In genomic region chr4:158671915-158672806, GRCh38 we compare ENCODE assay signal across 8 cellular contexts. TPM values are rescaled to one million over a fixed set of nuclear protein-coding genes. Genes with fewer than 3 reads are reported as not detected.
DNase-seq lines count a peak whose midpoint lies in the region; ATAC-seq and TF ChIP-seq lines count a peak whose summit lies in the region.

Gene ETFDH, plus strand, starts transcription at chr4:158672296. Its CDS starts 161 bp downstream, at chr4:158672457.

- no peaks in the 10 kb centered on the region for H3K36me3 ChIP-seq in prostate gland
- H3K36me3 ChIP-seq in urinary bladder (ENCODE audit: insufficient read depth) = no peaks in the 10 kb centered on the region

- under 1% methylated on average over 58 of the region's 60 CpGs for WGBS in prostate gland
- under 1% methylated on average over 60 of the region's 60 CpGs for WGBS in urinary bladder

- ATAC-seq in GM18499 (IDR thresholded peaks at IDR 0.05; ENCODE audit: insufficient read depth, unreplicated experiment) (peak; percentile 90), HG02943 (IDR thresholded peaks at IDR 0.05; ENCODE audit: low read depth, unreplicated experiment) (peak; percentile 88), left ventricle myocardium superior (peak; percentile 93)

- no peaks in the 10 kb centered on the region for H3K27me3 ChIP-seq in prostate gland (replicated peaks; ENCODE audit: insufficient read depth)

- peak; percentile 79 to 90 for DNase-seq in NCI-H187 (lab: John Stamatoyannopoulos, UW)
- DNase-seq in anterior cingulate cortex (lab: John Stamatoyannopoulos, UW) = peak; percentile 94 to 100 (median 99)
- DNase-seq in left ventricle myocardium superior = peak; percentile 99
- peak; percentile 97 for DNase-seq in prostate gland (ENCODE audit: low spot score)

- no peaks in the 10 kb centered on the region for H3K4me1 ChIP-seq in prostate gland (replicated peaks)
- H3K4me1 ChIP-seq in urinary bladder (ENCODE audit: insufficient read depth) = no peaks in the 10 kb centered on the region

- TF ChIP-seq CTCF in prostate gland (IDR thresholded peaks at IDR 0.05) = peak; percentile 10 to 74 (median 52)

- peak within 1 kb of the TSS; percentile 55 to 72 for H3K4me3 ChIP-seq in prostate gland
- peak within 1 kb of the TSS; percentile 68 for H3K4me3 ChIP-seq in urinary bladder (ENCODE audit: low read depth, low read length)

- H3K27ac ChIP-seq in prostate gland = peak within 1 kb of the TSS; percentile 90 to 95
- peak within 1 kb of the TSS; percentile 92 for H3K27ac ChIP-seq in urinary bladder (ENCODE audit: low read depth)

- H3K9me3 ChIP-seq in prostate gland = no peaks in the 10 kb centered on the region

- intact Hi-C loops in T-helper 2 cell treated with Interferon-gamma antibody and Interleukin-4, amounts not matched to agents 100 ng/mL and 5 ng/mL, for 36 hours (cut with micrococcal nuclease) = loop anchor here (1.0 to 5.0 kb wide), 9 partner anchors 51 to 531 kb away; partner anchors contain the start of genes FNIP2, PPID and RAPGEF2
- intact Hi-C loops in left ventricle myocardium superior (cut with micrococcal nuclease) = no loop called here
- intact Hi-C loops in prostate gland (cut with DNase I) = loop anchor here (5.0 kb wide), 1 partner anchor 50 kb away; the partner anchor contains the start of gene PPID

- TF ChIP-seq POLR2A in prostate gland (IDR thresholded peaks at IDR 0.05) = peak; percentile 91

RNA-seq across cellular contexts. Expression of gene ETFDH, which starts in this region (rescaled TPM):
- total RNA-seq in T-helper 2 cell treated with Interferon-gamma antibody and Interleukin-4, amounts not matched to agents 100 ng/mL and 5 ng/mL, for 36 hours = 20.5 and 22.8 TPM in 2 replicates
- total RNA-seq in left ventricle myocardium superior = 391 TPM
- total RNA-seq in prostate gland = 10 to 100 TPM; 19.9 to 22.9 TPM
- total RNA-seq in urinary bladder = 41.2 TPM
- 17.0 TPM for polyA plus RNA-seq in urinary bladder

Comparison
In these comparisons a context has a peak if more than half of its experiments do, and no peak if none do; other contexts are left out.
1. Peak in every context shown above with its lines: DNase-seq, ATAC-seq, H3K4me3 ChIP-seq and H3K27ac ChIP-seq.